In the genomic region with DNA sequence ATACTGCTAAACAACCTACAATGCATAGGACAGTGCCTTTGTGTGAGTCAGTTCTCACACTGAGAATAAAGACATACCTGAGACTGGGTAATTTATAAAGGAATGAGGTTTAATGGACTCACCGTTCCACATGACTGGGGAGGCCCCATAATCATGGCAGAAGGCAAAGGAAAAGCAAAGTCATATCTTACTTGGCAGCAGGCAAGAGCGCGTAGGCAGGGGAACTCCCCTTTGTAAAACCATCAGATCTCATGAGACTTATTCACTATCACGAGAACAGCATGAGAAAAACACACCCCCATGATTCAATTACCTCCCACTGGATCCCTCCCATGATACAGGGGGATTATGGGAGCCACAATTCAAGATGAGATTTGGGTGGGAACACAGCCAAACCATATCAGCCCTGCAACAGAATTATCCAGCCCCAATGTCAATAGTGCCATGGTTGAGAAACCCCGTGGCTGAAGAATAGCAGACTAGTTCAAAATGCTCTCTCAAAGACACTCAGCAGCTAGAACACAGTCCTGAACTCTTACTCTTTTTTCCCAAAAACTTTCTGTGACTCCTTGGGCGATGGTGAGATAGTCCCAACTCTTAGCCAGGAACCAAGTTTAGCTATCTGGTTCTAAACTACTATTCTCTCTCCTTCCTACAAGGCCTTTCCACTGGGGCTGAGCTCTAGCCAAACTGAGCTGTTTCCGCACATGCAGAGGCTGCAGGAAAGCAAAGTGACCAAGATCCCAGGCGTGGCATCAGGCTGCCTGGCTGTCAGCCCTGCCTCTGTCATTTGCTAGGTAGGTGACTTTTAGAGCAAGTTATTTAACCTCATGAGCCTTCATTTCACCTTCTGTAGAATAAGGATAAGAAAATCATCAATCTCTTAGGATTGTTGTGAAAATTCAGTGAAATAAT, we compare ENCODE assay signal across 10 cellular contexts. TPM values are rescaled to one million over a fixed set of nuclear protein-coding genes. Genes with fewer than 3 reads are reported as not detected.
DNase-seq lines count a peak whose midpoint lies in the region; ATAC-seq and TF ChIP-seq lines count a peak whose summit lies in the region.
"Had no signal": no experiment of that assay in that cellular context is flagged by ENCODE, and none has a peak within 500 bp of the region (broad histone marks: within the 10 kb centered on the region; RNA-seq: fewer than 3 reads in every experiment).

No MANE protein-coding gene starts in this region.

- TF ChIP-seq EP300 in suprapubic skin (IDR thresholded peaks at IDR 0.05): no peak

- no peak overlapping the region for H3K4me3 ChIP-seq in fibroblast of the aortic adventitia (ENCODE audit: low read depth, low read length)
- H3K4me3 ChIP-seq in suprapubic skin: no peak overlapping the region
- H3K4me3 ChIP-seq: BLaER1 had no signal

- H3K9me3 ChIP-seq in suprapubic skin: no peaks in the 10 kb centered on the region

- WGBS in suprapubic skin: 58% methylated on average over 8 of the region's 8 CpGs

- peaks cover 51% of the 10 kb centered on the region for H3K4me1 ChIP-seq in suprapubic skin
- H3K4me1 ChIP-seq: BLaER1 had no signal

- H3K36me3 ChIP-seq in suprapubic skin: peaks cover 15% of the 10 kb centered on the region
- H3K36me3 ChIP-seq: BLaER1 had no signal

- DNase-seq in Right ventricle myocardium superior (no peak), cardiac septum (ENCODE audit: low spot score) (no peak), HUDEP-2 (lab: John Stamatoyannopoulos, UW; ENCODE audit: unreplicated experiment in 76 of 76) (peak in 66 of 76 experiments; percentile 4 to 81 (median 42)), fibroblast of the aortic adventitia (ENCODE audit: low read depth) (peak; percentile 31), suprapubic skin (ENCODE audit: low spot score in 2 of 2) (no peak), NCI-H2196 (lab: John Stamatoyannopoulos, UW; ENCODE audit: unreplicated experiment) (no peak)
- no peak for DNase-seq in central memory CD4-positive, alpha-beta T cell

- no peaks in the 10 kb centered on the region for H3K27me3 ChIP-seq in suprapubic skin
- H3K27me3 ChIP-seq: BLaER1 had no signal

- ATAC-seq in Right ventricle myocardium superior (ENCODE audit: poor library complexity) (peak; percentile 72), HG03175 (IDR thresholded peaks at IDR 0.05; ENCODE audit: unreplicated experiment) (no peak)

- intact Hi-C loops in Right ventricle myocardium superior (cut with DNase I): no loop called here
- intact Hi-C loops in cardiac septum (cut with DNase I): no loop called here

- peak overlapping the region; percentile 82 for H3K27ac ChIP-seq in suprapubic skin
- H3K27ac ChIP-seq: BLaER1 had no signal

- TF ChIP-seq CTCF in fibroblast of the aortic adventitia (IDR thresholded peaks at IDR 0.05; ENCODE audit: insufficient read depth, low read length) (no peak), suprapubic skin (IDR thresholded peaks at IDR 0.05) (no peak)

- no peak for TF ChIP-seq POLR2A in suprapubic skin (IDR thresholded peaks at IDR 0.05)

RNA-seq across cellular contexts. Expression of a gene that starts 21.7 kb away (rescaled TPM):
- total RNA-seq in Right ventricle myocardium superior: not detected
- 0.05 TPM for total RNA-seq in cardiac septum
- 0.08 TPM in 1 of 2 replicates, not detected in the other for total RNA-seq in fibroblast of the aortic adventitia (ENCODE audit: low replicate concordance)
- total RNA-seq in suprapubic skin: 100 to 1,000 TPM; 107 to 205 (median 164) TPM
- total RNA-seq: lung microvascular endothelial cell had no signal

Comparison
In these comparisons a context has a peak if more than half of its experiments do, and no peak if none do; other contexts are left out.
1. DNase-seq: peak in HUDEP-2 (66 of 76) and fibroblast of the aortic adventitia (single experiment); none in Right ventricle myocardium superior (single experiment), cardiac septum (single experiment), suprapubic skin (0 of 2), central memory CD4-positive, alpha-beta T cell (single experiment) and NCI-H2196 (single experiment).
2. RNA of a gene that starts 21.7 kb away (total RNA-seq): 107 to 205 TPM in suprapubic skin; 0.05 TPM in cardiac septum (single experiment), not detected in Right ventricle myocardium superior (single experiment) and 0.08 TPM in fibroblast of the aortic adventitia; every median in the first group is over 10 times any median in the second.